Comparison of ENCODE assay signal across 1 cellular context in genomic region chr6:158787395-158787794, GRCh38.
TF ChIP-seq lines count a peak whose summit lies in the region.

No MANE protein-coding gene starts in this region.

TF ChIP-seq in GM23338, 12 proteins besides CTCF, POLR2A, EP300 and RAD21 (continued from another document):
- TF ChIP-seq ZNF462 (CRISPR knock-in tag; IDR thresholded peaks at IDR 0.05): no peak
